In genomic region chrX:135489542-135489941, GRCh38 we compare ENCODE assay signal across 13 cellular contexts. TPM values are rescaled to one million over a fixed set of nuclear protein-coding genes. Genes with fewer than 3 reads are reported as not detected.
DNase-seq lines count a peak whose midpoint lies in the region; ATAC-seq lines count a peak whose summit lies in the region.
"Had no signal": no experiment of that assay in that cellular context is flagged by ENCODE, and none has a peak within 500 bp of the region (broad histone marks: within the 10 kb centered on the region; RNA-seq: fewer than 3 reads in every experiment).

No MANE protein-coding gene starts in this region.

- POLR2A ChIA-PET in CD8-positive, alpha-beta memory T cell (lab: Charles Lee): no interaction called here

- no peaks in the 10 kb centered on the region for H3K9me3 Mint-ChIP-seq in CD8-positive, alpha-beta memory T cell

- ATAC-seq in GM18511 (IDR thresholded peaks at IDR 0.05; ENCODE audit: unreplicated experiment): peak; percentile 83
- ATAC-seq in GM21423 (IDR thresholded peaks at IDR 0.05; ENCODE audit: unreplicated experiment): peak; percentile 84
- ATAC-seq in HG03060 (IDR thresholded peaks at IDR 0.05; ENCODE audit: low read depth, unreplicated experiment): peak; percentile 60

- peak; percentile 70 for DNase-seq in NOMO-1 treated with DMSO at 0.1 percent for 48 hours (lab: John Stamatoyannopoulos, UW; ENCODE audit: unreplicated experiment)
- DNase-seq in stimulated activated CD8-positive, alpha-beta memory T cell treated with anti-CD3 and anti-CD28 coated beads, Interleukin-4, amount 100 ng/mL, for 48 hours: no peak
- DNase-seq in AG20443 (ENCODE audit: low spot score): no peak
- DNase-seq in CD8-positive, alpha-beta memory T cell: no peak
- DNase-seq in activated effector memory CD4-positive, alpha-beta T cell treated with anti-CD3 and anti-CD28 coated beads, Interleukin-2, amount 50 U/mL, for 16 hours: no peak
- DNase-seq: IMR-90, posterior cingulate gyrus, SW 1271, upper lobe of left lung had no signal

- H3K9me3 ChIP-seq in CD8-positive, alpha-beta memory T cell (ENCODE audit: low read length): no peaks in the 10 kb centered on the region
- H3K9me3 ChIP-seq: BLaER1 treated with 17β-estradiol and CSF1 and Interleukin-3, amounts not matched to agents 10 nM and 100 nM; upper lobe of left lung had no signal

- H3K27me3 ChIP-seq in CD8-positive, alpha-beta memory T cell (ENCODE audit: insufficient read depth, low read length, poor library complexity, severe bottlenecking): no peaks in the 10 kb centered on the region
- H3K27me3 ChIP-seq: upper lobe of left lung had no signal

- H3K36me3 Mint-ChIP-seq in CD8-positive, alpha-beta memory T cell: no peaks in the 10 kb centered on the region

- no peak overlapping the region for H3K4me3 Mint-ChIP-seq in CD8-positive, alpha-beta memory T cell

- H3K27ac Mint-ChIP-seq in CD8-positive, alpha-beta memory T cell: no peak overlapping the region

- no peak overlapping the region for H3K27ac ChIP-seq in CD8-positive, alpha-beta memory T cell (ENCODE audit: low read depth, low read length)
- H3K27ac ChIP-seq: BLaER1 treated with 17β-estradiol and CSF1 and Interleukin-3, amounts not matched to agents 10 nM and 100 nM; upper lobe of left lung had no signal

- H3K4me1 Mint-ChIP-seq in CD8-positive, alpha-beta memory T cell: peaks cover 0 to 1% (median 0%) of the 10 kb centered on the region in 3 donors

- peaks cover 0 to 8% of the 10 kb centered on the region in 2 donors for H3K27me3 Mint-ChIP-seq in CD8-positive, alpha-beta memory T cell

- H3K4me1 ChIP-seq in CD8-positive, alpha-beta memory T cell (ENCODE audit: insufficient read depth, low read length): no peaks in the 10 kb centered on the region
- H3K4me1 ChIP-seq: upper lobe of left lung had no signal

- H3K4me3 ChIP-seq in CD8-positive, alpha-beta memory T cell (ENCODE audit: low read length): no peak overlapping the region
- H3K4me3 ChIP-seq: BLaER1 treated with 17β-estradiol and CSF1 and Interleukin-3, amounts not matched to agents 10 nM and 100 nM; upper lobe of left lung had no signal

- CTCF ChIA-PET in CD8-positive, alpha-beta memory T cell (lab: Charles Lee): no interaction called here

- no peaks in the 10 kb centered on the region for H3K36me3 ChIP-seq in CD8-positive, alpha-beta memory T cell (ENCODE audit: insufficient read depth, low read length)
- H3K36me3 ChIP-seq: BLaER1 treated with 17β-estradiol and CSF1 and Interleukin-3, amounts not matched to agents 10 nM and 100 nM; upper lobe of left lung had no signal

RNA-seq across cellular contexts. Expression of gene INTS6L, which starts 30.9 kb away (rescaled TPM):
- 10 to 100 TPM; 19.4 to 20.2 TPM for total RNA-seq in CD8-positive, alpha-beta memory T cell
- polyA plus RNA-seq in CD8-positive, alpha-beta memory T cell: 5.4 TPM
